ENCODE assay signal across 8 cellular contexts in the genomic region with DNA sequence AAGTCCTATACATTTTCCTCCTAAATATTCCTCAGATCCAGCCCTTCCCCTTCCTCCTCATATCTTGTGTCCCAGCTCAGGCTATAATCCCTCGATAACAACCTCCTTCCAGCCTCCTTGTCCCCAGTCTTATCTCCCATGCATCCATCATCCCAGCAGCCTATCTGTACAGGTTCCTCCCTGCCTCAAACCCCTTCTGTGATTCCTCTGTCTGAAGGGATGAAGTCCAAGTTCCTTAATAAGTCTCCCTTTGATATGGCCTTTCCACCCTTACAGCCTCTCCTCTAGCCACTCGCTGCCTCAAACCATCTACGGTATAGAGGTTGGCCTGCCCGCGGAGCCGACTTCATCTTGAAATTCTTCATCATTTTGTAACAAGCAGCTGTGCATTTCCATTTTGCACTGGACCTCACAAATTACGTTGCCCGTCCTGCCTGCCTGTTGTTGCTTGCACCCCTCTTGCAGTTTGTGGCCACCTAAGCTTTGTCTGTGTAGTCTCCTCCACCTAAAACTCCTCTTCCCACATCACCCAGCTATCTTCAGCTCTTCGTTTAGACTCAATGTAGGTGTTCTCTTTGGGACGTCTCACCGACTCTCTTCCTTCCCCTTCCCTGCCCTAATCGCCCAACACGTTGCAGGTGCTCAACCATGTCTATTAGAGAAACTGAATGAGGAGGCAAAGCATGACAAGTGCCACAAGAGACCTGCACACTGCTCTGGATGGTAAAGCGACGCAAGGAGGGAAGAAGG. TPM values are rescaled to one million over a fixed set of nuclear protein-coding genes. Genes with fewer than 3 reads are reported as not detected.
DNase-seq lines count a peak whose midpoint lies in the region; ATAC-seq and TF ChIP-seq lines count a peak whose summit lies in the region.

No MANE protein-coding gene starts in this region.

- peaks cover 0 to 17% (median 6%) of the 10 kb centered on the region in 4 donors for H3K36me3 ChIP-seq in right lobe of liver
- peaks cover 15 to 18% of the 10 kb centered on the region in 2 donors for H3K36me3 ChIP-seq in thyroid gland

- H3K9me3 Mint-ChIP-seq in activated CD8-positive, alpha-beta memory T cell treated with anti-CD3 and anti-CD28 coated beads, Interleukin-2, amount 10 ng/mL, durations not matched to agents 7 days and 5 days (ENCODE audit: low read depth) = no peaks in the 10 kb centered on the region
- H3K9me3 Mint-ChIP-seq in activated naive CD8-positive, alpha-beta T cell treated with anti-CD3 and anti-CD28 coated beads for 36 hours = no peaks in the 10 kb centered on the region

- TF ChIP-seq CTCF in right lobe of liver (IDR thresholded peaks at IDR 0.05) (no peak), thyroid gland (IDR thresholded peaks at IDR 0.05) (no peak)

- ATAC-seq in activated CD8-positive, alpha-beta memory T cell treated with anti-CD3 and anti-CD28 coated beads, Interleukin-2, amount 10 ng/mL, durations not matched to agents 7 days and 5 days = no peak
- no peak for ATAC-seq in right lobe of liver

- H3K4me3 ChIP-seq in right lobe of liver (peak overlapping the region in 2 of 3 donors; percentile 44 to 89), thyroid gland (replicated peaks in 1 of 3) (peak overlapping the region in 1 of 3 donors; percentile 22)

- H3K4me3 Mint-ChIP-seq in activated CD8-positive, alpha-beta memory T cell treated with anti-CD3 and anti-CD28 coated beads, Interleukin-2, amount 10 ng/mL, durations not matched to agents 7 days and 5 days = peak overlapping the region; percentile 93
- H3K4me3 Mint-ChIP-seq in activated naive CD8-positive, alpha-beta T cell treated with anti-CD3 and anti-CD28 coated beads for 36 hours = peak overlapping the region; percentile 92

- DNase-seq in activated CD8-positive, alpha-beta memory T cell treated with anti-CD3 and anti-CD28 coated beads, Interleukin-2, amount 10 ng/mL, durations not matched to agents 7 days and 5 days = no peak
- DNase-seq in activated CD8-positive, alpha-beta memory T cell treated with anti-CD3 and anti-CD28 coated beads, Interleukin-2, amount 50 U/mL, for 48 hours = no peak
- no peak for DNase-seq in activated naive CD8-positive, alpha-beta T cell treated with anti-CD3 and anti-CD28 coated beads for 36 hours
- DNase-seq in right lobe of liver = no peak
- DNase-seq in thyroid gland = no peak
- DNase-seq in KBM-7 = no peak
- DNase-seq in NCI-H1436 (lab: John Stamatoyannopoulos, UW) = no peak
- no peak for DNase-seq in kidney glomerular epithelial cell (lab: John Stamatoyannopoulos, UW)

- intact Hi-C loops in right lobe of liver (cut with DNase I) = no loop called here
- intact Hi-C loops in thyroid gland (cut with DNase I) = loop anchor here (2.0 kb wide), 1 partner anchor 21 kb away; no protein-coding TSS in a partner anchor

- TF ChIP-seq POLR2A in right lobe of liver (IDR thresholded peaks at IDR 0.05) = no peak
- no peak for TF ChIP-seq POLR2A in thyroid gland (IDR thresholded peaks at IDR 0.05)

- peaks cover 7% of the 10 kb centered on the region for H3K36me3 Mint-ChIP-seq in activated CD8-positive, alpha-beta memory T cell treated with anti-CD3 and anti-CD28 coated beads, Interleukin-2, amount 10 ng/mL, durations not matched to agents 7 days and 5 days
- peaks cover 3% of the 10 kb centered on the region for H3K36me3 Mint-ChIP-seq in activated naive CD8-positive, alpha-beta T cell treated with anti-CD3 and anti-CD28 coated beads for 36 hours

- peaks cover 0 to 23% (median 5%) of the 10 kb centered on the region in 4 donors for H3K4me1 ChIP-seq in right lobe of liver
- H3K4me1 ChIP-seq in thyroid gland = peaks cover 11 to 24% of the 10 kb centered on the region in 2 donors

- WGBS in right lobe of liver (ENCODE audit: insufficient coverage, low coverage, low lambda C conversion rate, missing lambda C conversion rate) = 38% methylated on average over 15 of the region's 15 CpGs
- WGBS in thyroid gland, 2 donors = 47 to 52% methylated on average over 15 of the region's 15 CpGs

- no peaks in the 10 kb centered on the region for H3K9me3 ChIP-seq in right lobe of liver
- no peaks in the 10 kb centered on the region for H3K9me3 ChIP-seq in thyroid gland

- peaks cover 30% of the 10 kb centered on the region for H3K4me1 Mint-ChIP-seq in activated CD8-positive, alpha-beta memory T cell treated with anti-CD3 and anti-CD28 coated beads, Interleukin-2, amount 10 ng/mL, durations not matched to agents 7 days and 5 days
- H3K4me1 Mint-ChIP-seq in activated naive CD8-positive, alpha-beta T cell treated with anti-CD3 and anti-CD28 coated beads for 36 hours = peaks cover 22% of the 10 kb centered on the region

- CTCF ChIA-PET in activated CD8-positive, alpha-beta memory T cell treated with anti-CD3 and anti-CD28 coated beads, Interleukin-2, amount 10 ng/mL, durations not matched to agents 7 days and 5 days (lab: Charles Lee) = interaction anchor here (0.5 to 15.7 kb wide), 32 partner anchors 8 to 541 kb away, joined by 3 to 383 read pairs (median 5); partner anchors contain the start of genes LRRC46, MRPL10, NFE2L1 and PNPO

- H3K27ac Mint-ChIP-seq in activated CD8-positive, alpha-beta memory T cell treated with anti-CD3 and anti-CD28 coated beads, Interleukin-2, amount 10 ng/mL, durations not matched to agents 7 days and 5 days = peak overlapping the region; percentile 64
- H3K27ac Mint-ChIP-seq in activated naive CD8-positive, alpha-beta T cell treated with anti-CD3 and anti-CD28 coated beads for 36 hours = peak overlapping the region; percentile 53

- H3K27me3 Mint-ChIP-seq in activated CD8-positive, alpha-beta memory T cell treated with anti-CD3 and anti-CD28 coated beads, Interleukin-2, amount 10 ng/mL, durations not matched to agents 7 days and 5 days = peaks cover 2% of the 10 kb centered on the region
- H3K27me3 Mint-ChIP-seq in activated naive CD8-positive, alpha-beta T cell treated with anti-CD3 and anti-CD28 coated beads for 36 hours = no peaks in the 10 kb centered on the region

- in situ Hi-C loops in KBM-7 (cut with MboI; ENCODE audit: low pct_unique_long_range_greater_than_20kb, low sequenced_read_pairs) = loop anchor here (25.0 kb wide), 1 partner anchor 133 kb away; the partner anchor contains the start of genes LRRC46, MRPL10 and SCRN2

- H3K27ac ChIP-seq in right lobe of liver (peak overlapping the region in 2 of 3 donors; percentile 46 to 73), thyroid gland (peak overlapping the region in 2 of 3 donors; percentile 57 to 64)

- H3K27me3 ChIP-seq in right lobe of liver (no peaks in the 10 kb centered on the region), thyroid gland (no peaks in the 10 kb centered on the region)

RNA-seq across cellular contexts. Expression of gene CDK5RAP3, which starts 0.8 kb away (rescaled TPM):
- 100 to 1,000 TPM; 215 to 262 TPM for total RNA-seq in activated CD8-positive, alpha-beta memory T cell treated with anti-CD3 and anti-CD28 coated beads, Interleukin-2, amount 10 ng/mL, durations not matched to agents 7 days and 5 days
- 100 to 1,000 TPM; 163 to 168 TPM for total RNA-seq in activated naive CD8-positive, alpha-beta T cell treated with anti-CD3 and anti-CD28 coated beads for 36 hours
- total RNA-seq in right lobe of liver (100 to 1,000 TPM in 3 of 6 experiments, 10 to 100 TPM in 3; 47.3 to 119 (median 99.7) TPM), thyroid gland (100 to 1,000 TPM; 165 to 221 (median 193) TPM)

RNA-seq across cellular contexts. Expression of gene PRR15L, which starts 12.5 kb away (rescaled TPM):
- total RNA-seq in activated CD8-positive, alpha-beta memory T cell treated with anti-CD3 and anti-CD28 coated beads, Interleukin-2, amount 10 ng/mL, durations not matched to agents 7 days and 5 days = not detected
- total RNA-seq in activated naive CD8-positive, alpha-beta T cell treated with anti-CD3 and anti-CD28 coated beads for 36 hours = not detected
- total RNA-seq in right lobe of liver (1 to 10 TPM in 1 of 6 experiments, under 1 TPM in 5; 0.19 to 1.1 (median 0.47) TPM), thyroid gland (100 to 1,000 TPM in 3 of 4 donors, 10 to 100 TPM in 1; 63.6 to 150 (median 127) TPM)

RNA-seq across cellular contexts. Expression of gene PNPO, which starts 28.8 kb away (rescaled TPM):
- 10 to 100 TPM; 28.0 to 30.4 TPM for total RNA-seq in activated CD8-positive, alpha-beta memory T cell treated with anti-CD3 and anti-CD28 coated beads, Interleukin-2, amount 10 ng/mL, durations not matched to agents 7 days and 5 days
- total RNA-seq in activated naive CD8-positive, alpha-beta T cell treated with anti-CD3 and anti-CD28 coated beads for 36 hours = 10 to 100 TPM; 56.1 to 61.1 TPM
- total RNA-seq in right lobe of liver = 100 to 1,000 TPM in 5 of 6 experiments, 10 to 100 TPM in 1; 85.0 to 151 (median 124) TPM
- 100 to 1,000 TPM in 1 of 4 donors, 10 to 100 TPM in 3; 47.3 to 103 (median 78.9) TPM for total RNA-seq in thyroid gland

Comparison
In these comparisons a context has a peak if more than half of its experiments do, and no peak if none do; other contexts are left out.
1. RNA of gene PRR15L, which starts 12.5 kb away (total RNA-seq): 63.6 to 150 TPM in thyroid gland; 0.19 to 1.1 TPM in right lobe of liver, not detected in activated CD8-positive, alpha-beta memory T cell treated with anti-CD3 and anti-CD28 coated beads, Interleukin-2, amount 10 ng/mL, durations not matched to agents 7 days and 5 days and not detected in activated naive CD8-positive, alpha-beta T cell treated with anti-CD3 and anti-CD28 coated beads for 36 hours; every median in the first group is over 10 times any median in the second.